In the genomic region with DNA sequence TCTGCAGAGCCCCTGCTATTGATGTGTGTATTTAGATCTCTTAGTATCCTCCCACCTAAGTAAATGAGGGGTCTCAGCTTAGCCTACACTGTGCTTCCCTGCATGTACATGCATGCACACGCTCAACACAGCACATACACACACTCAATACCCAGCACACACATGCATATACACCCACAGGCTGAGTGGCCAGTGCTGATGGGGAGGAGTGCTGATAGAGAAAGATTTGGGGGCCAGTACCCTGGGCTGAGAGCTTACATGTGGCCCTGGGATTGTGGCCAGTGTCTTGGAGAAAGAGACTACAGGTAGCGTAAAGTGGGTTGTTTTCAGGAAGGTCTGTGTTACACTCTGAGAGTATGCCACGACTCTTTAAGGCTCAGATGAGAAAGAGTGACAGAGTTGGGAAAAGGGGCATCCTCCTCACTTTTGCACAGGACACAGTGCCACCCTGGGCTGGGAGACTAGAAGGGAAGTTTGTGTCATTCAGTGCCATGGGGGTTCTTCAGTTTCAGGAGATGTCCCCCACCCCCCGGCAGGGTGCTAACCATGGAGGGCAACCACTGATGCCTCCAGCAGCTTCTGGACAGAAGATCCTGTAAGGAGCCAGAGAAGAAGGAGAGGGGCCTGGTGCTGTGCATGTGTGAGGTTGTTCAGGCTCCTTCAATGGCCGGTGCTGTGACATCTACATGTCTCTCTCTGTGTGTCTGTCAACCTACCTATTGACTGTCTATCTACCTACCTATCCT, we compare ENCODE assay signal across 8 cellular contexts.
"Had no signal": no experiment of that assay in that cellular context is flagged by ENCODE, and none has a peak within 500 bp of the region (broad histone marks: within the 10 kb centered on the region; RNA-seq: fewer than 3 reads in every experiment).

No MANE protein-coding gene starts in this region.

- H3K27ac ChIP-seq: foreskin keratinocyte had no signal

- H3K9me3 Mint-ChIP-seq: activated naive CD8-positive, alpha-beta T cell treated with anti-CD3 and anti-CD28 coated beads for 36 hours; neural crest cell had no signal

- H3K27ac Mint-ChIP-seq: activated naive CD8-positive, alpha-beta T cell treated with anti-CD3 and anti-CD28 coated beads for 36 hours had no signal

- H3K4me3 Mint-ChIP-seq: activated naive CD8-positive, alpha-beta T cell treated with anti-CD3 and anti-CD28 coated beads for 36 hours; neural crest cell had no signal

- H3K36me3 ChIP-seq: esophagus squamous epithelium, transverse colon had no signal

- H3K36me3 Mint-ChIP-seq: activated naive CD8-positive, alpha-beta T cell treated with anti-CD3 and anti-CD28 coated beads for 36 hours had no signal

- H3K4me1 ChIP-seq: foreskin keratinocyte had no signal

- H3K27me3 Mint-ChIP-seq: activated naive CD8-positive, alpha-beta T cell treated with anti-CD3 and anti-CD28 coated beads for 36 hours had no signal

- H3K9me3 ChIP-seq: esophagus squamous epithelium, transverse colon had no signal

- H3K4me3 ChIP-seq: esophagus squamous epithelium, transverse colon had no signal

- DNase-seq: activated CD4-positive, alpha-beta T cell treated with anti-CD3 and anti-CD28 coated beads, Interleukin-2, amount 50 U/mL, for 1 hour; activated effector memory CD4-positive, alpha-beta T cell treated with anti-CD3 and anti-CD28 coated beads, Interleukin-2, amount 50 U/mL, for 16 hours; activated naive CD8-positive, alpha-beta T cell treated with anti-CD3 and anti-CD28 coated beads for 36 hours; activated T-cell treated with anti-CD3 and anti-CD28 coated beads, Interleukin-2, amount 50 U/mL, for 1 hour had no signal

- H3K27me3 ChIP-seq: transverse colon had no signal
